1 cellular context compared by ENCODE assay signal in genomic region chr16:22195695-22196558, GRCh38.
TF ChIP-seq lines count a peak whose summit lies in the region.

No MANE protein-coding gene starts in this region.

TF ChIP-seq in HepG2, 621 proteins besides CTCF, POLR2A, EP300 and RAD21 (continued from another document and continues in another):
- TF ChIP-seq STAT5B (CRISPR knock-in tag; IDR thresholded peaks at IDR 0.05) (peak; percentile 98), SRSF9 (IDR thresholded peaks at IDR 0.05; ENCODE audit: borderline replicate concordance, insufficient read depth, low read depth, low read length, poor library complexity, severe bottlenecking) (no peak), RBM22 (optimal IDR thresholded peaks at IDR 0.05; ENCODE audit: low read length) (peak; percentile 100), YY1 (IDR thresholded peaks at IDR 0.05; ENCODE audit: insufficient read depth, insufficient replicate concordance, low read depth, low read length) (peak; percentile 78), ARID4A (CRISPR knock-in tag; IDR thresholded peaks at IDR 0.05; ENCODE audit: borderline replicate concordance) (peak; percentile 80; the same call in 1 of the 2 replicates), NR2F1 (CRISPR knock-in tag; IDR thresholded peaks at IDR 0.05) (peak in 1 of 2 experiments; percentile 40; a peak in 3 of 4 replicates), HNF4A (CRISPR knock-in tag; IDR thresholded peaks at IDR 0.05) (no peak), IRF9 (CRISPR knock-in tag; IDR thresholded peaks at IDR 0.05; ENCODE audit: borderline replicate concordance) (peak; percentile 80; the same call in 1 of the 2 replicates), THAP9 (CRISPR knock-in tag; IDR thresholded peaks at IDR 0.05; ENCODE audit: borderline replicate concordance) (peak; percentile 84), CBFB (CRISPR knock-in tag; IDR thresholded peaks at IDR 0.05) (peak; percentile 89; the same call in 1 of the 2 replicates), PPARG (CRISPR knock-in tag; conservative IDR thresholded peaks at IDR 0.05) (no peak; the same call in 1 of the 2 replicates), HNRNPL (IDR thresholded peaks at IDR 0.05; ENCODE audit: low read depth, low read length) (no peak), MIER2 (CRISPR knock-in tag; IDR thresholded peaks at IDR 0.05) (peak; percentile 76), ZNF264 (CRISPR knock-in tag; IDR thresholded peaks at IDR 0.05) (peak; percentile 6; the same call in 1 of the 2 replicates), NFRKB (IDR thresholded peaks at IDR 0.05) (no peak), RFX1 (IDR thresholded peaks at IDR 0.05) (no peak), ZSCAN20 (CRISPR knock-in tag; IDR thresholded peaks at IDR 0.05; ENCODE audit: borderline replicate concordance) (no peak), SYNCRIP (IDR thresholded peaks at IDR 0.05; ENCODE audit: insufficient read depth, low read depth, low read length) (no peak), ZSCAN25 (CRISPR knock-in tag; IDR thresholded peaks at IDR 0.05) (peak; percentile 46), LCORL (IDR thresholded peaks at IDR 0.05) (no peak), LCORL (CRISPR knock-in tag; IDR thresholded peaks at IDR 0.05) (peak; percentile 64; the same call in 1 of the 2 replicates), NBN (conservative IDR thresholded peaks at IDR 0.05) (no peak), ZNF329 (CRISPR knock-in tag; IDR thresholded peaks at IDR 0.05; ENCODE audit: low read depth) (no peak), BCLAF1 (IDR thresholded peaks at IDR 0.05) (no peak), MXD1 (CRISPR knock-in tag; IDR thresholded peaks at IDR 0.05) (no peak), ETS1 (CRISPR knock-in tag; IDR thresholded peaks at IDR 0.05) (no peak; the same call in 1 of the 2 replicates), ZNF317 (CRISPR knock-in tag; IDR thresholded peaks at IDR 0.05) (no peak), SNRNP70 (IDR thresholded peaks at IDR 0.05; ENCODE audit: low read depth, low read length) (no peak), NFAT5 (CRISPR knock-in tag; IDR thresholded peaks at IDR 0.05) (no peak), THYN1 (CRISPR knock-in tag; IDR thresholded peaks at IDR 0.05; ENCODE audit: borderline replicate concordance, low read depth) (no peak; the same call in 1 of the 2 replicates), HNF1A (IDR thresholded peaks at IDR 0.05; ENCODE audit: low read depth) (peak; percentile 76), HNF1A (CRISPR knock-in tag; IDR thresholded peaks at IDR 0.05; ENCODE audit: borderline replicate concordance) (peak; percentile 60; the same call in 1 of the 2 replicates), ZBTB21 (CRISPR knock-in tag; IDR thresholded peaks at IDR 0.05) (peak; percentile 50; the same call in 1 of the 2 replicates), MAFG (CRISPR knock-in tag; IDR thresholded peaks at IDR 0.05) (no peak), ZMYM3 (CRISPR knock-in tag; IDR thresholded peaks at IDR 0.05) (peak; percentile 97), ZNF337 (CRISPR knock-in tag; IDR thresholded peaks at IDR 0.05; ENCODE audit: borderline replicate concordance, low read depth) (0 out of 2 replicates have a peak, but pooled peaks have one; percentile 8), ZNF143 (CRISPR knock-in tag; IDR thresholded peaks at IDR 0.05) (peak; percentile 54; the same call in 1 of the 2 replicates), RORA (CRISPR knock-in tag; IDR thresholded peaks at IDR 0.05) (no peak)
